8 cellular contexts compared by ENCODE assay signal in the genomic region with DNA sequence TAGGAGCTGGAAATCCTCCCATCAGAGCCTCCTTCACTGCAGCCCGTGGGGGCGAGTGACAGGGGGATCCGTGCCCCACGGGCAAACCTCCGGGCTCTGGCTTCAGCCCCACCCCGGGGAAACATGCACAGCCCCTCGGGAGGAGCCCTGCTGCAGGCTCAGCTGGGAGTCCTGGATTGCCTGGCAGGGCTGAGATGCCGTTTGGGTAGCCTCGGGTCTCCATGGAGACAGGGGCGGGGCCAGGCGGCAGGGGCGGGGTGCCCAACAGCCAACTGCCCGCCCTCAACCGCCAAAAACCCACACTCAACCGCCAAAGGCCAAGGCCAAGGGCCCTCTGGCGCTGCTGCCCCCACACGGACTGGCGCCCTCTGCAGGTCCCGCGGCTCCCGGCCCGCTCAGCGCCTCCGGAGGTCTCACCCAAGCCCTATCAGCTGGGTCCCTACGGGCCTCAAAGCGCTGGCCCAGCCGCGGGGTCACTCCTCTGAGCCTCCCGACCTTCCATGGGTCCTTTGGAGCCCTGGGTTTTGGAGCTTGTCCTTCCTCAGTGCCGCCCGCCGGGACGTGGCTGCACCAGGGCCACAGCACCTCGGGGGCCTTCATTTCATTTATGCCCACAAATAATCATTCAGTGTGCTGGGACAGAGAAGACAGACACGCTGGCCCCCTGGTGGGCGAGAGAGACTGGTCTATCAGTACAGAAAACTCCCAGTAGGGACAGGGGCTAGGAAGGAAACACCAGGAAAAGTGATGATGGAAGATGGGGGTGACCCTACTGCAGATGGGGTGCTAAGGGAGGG. TPM values are rescaled to one million over a fixed set of nuclear protein-coding genes. Genes with fewer than 3 reads are reported as not detected.
DNase-seq lines count a peak whose midpoint lies in the region; ATAC-seq and TF ChIP-seq lines count a peak whose summit lies in the region.

No MANE protein-coding gene starts in this region.

- no peak for TF ChIP-seq EP300 in ovary (IDR thresholded peaks at IDR 0.05)

- WGBS in ovary, 3 donors = 2% methylated on average over 31 to 36 of the region's 36 CpGs

- H3K9me3 ChIP-seq in ovary = no peaks in the 10 kb centered on the region
- no peaks in the 10 kb centered on the region for H3K9me3 ChIP-seq in thoracic aorta

- no peaks in the 10 kb centered on the region for H3K27me3 Mint-ChIP-seq in activated naive CD8-positive, alpha-beta T cell

- TF ChIP-seq CTCF in ovary (IDR thresholded peaks at IDR 0.05) = peak; percentile 38 to 52 (median 47)
- peak; percentile 70 for TF ChIP-seq CTCF in thoracic aorta (IDR thresholded peaks at IDR 0.05)

- H3K27me3 ChIP-seq in ovary (no peaks in the 10 kb centered on the region), thoracic aorta (replicated peaks; ENCODE audit: insufficient read depth) (no peaks in the 10 kb centered on the region)

- no peaks in the 10 kb centered on the region for H3K36me3 Mint-ChIP-seq in activated naive CD8-positive, alpha-beta T cell

- H3K4me1 Mint-ChIP-seq in activated naive CD8-positive, alpha-beta T cell (ENCODE audit: low read depth) = peaks cover 12% of the 10 kb centered on the region

- H3K27ac Mint-ChIP-seq in activated naive CD8-positive, alpha-beta T cell = peak overlapping the region; percentile 87

- TF ChIP-seq POLR2A in ovary (IDR thresholded peaks at IDR 0.05) = no peak

- H3K4me1 ChIP-seq in ovary (ENCODE audit: insufficient read depth) (peaks cover 6% of the 10 kb centered on the region), thoracic aorta (ENCODE audit: control insufficient read depth in 1 of 2, low read depth in 2 of 2) (peaks cover 9 to 13% of the 10 kb centered on the region in 2 donors)

- no peaks in the 10 kb centered on the region for H3K9me3 Mint-ChIP-seq in activated naive CD8-positive, alpha-beta T cell (ENCODE audit: low read depth)

- peak overlapping the region; percentile 31 for H3K4me3 ChIP-seq in ovary
- peak overlapping the region; percentile 81 for H3K4me3 ChIP-seq in thoracic aorta

- peak overlapping the region in 1 of 2 donors; percentile 53 for H3K27ac ChIP-seq in ovary
- H3K27ac ChIP-seq in thoracic aorta = peak overlapping the region; percentile 44 to 56

- ATAC-seq in GM21528 (IDR thresholded peaks at IDR 0.05; ENCODE audit: low FRiP score, unreplicated experiment) (peak; percentile 60), Right ventricle myocardium inferior (peak; percentile 94), thoracic aorta (ENCODE audit: insufficient number of reproducible peaks, low FRiP score, low read depth) (peak; percentile 56)

- DNase-seq in COLO668 (lab: John Stamatoyannopoulos, UW; ENCODE audit: unreplicated experiment) (peak; percentile 76), Kasumi-1 (lab: John Stamatoyannopoulos, UW) (peak; percentile 90), SKM-1 (lab: John Stamatoyannopoulos, UW; ENCODE audit: unreplicated experiment) (peak; percentile 64), Right ventricle myocardium inferior (ENCODE audit: missing footprints) (peak; percentile 93), ovary (peak; percentile 79 to 92 (median 87)), thoracic aorta (ENCODE audit: low spot score) (peak; percentile 43)

- peak overlapping the region; percentile 81 for H3K4me3 Mint-ChIP-seq in activated naive CD8-positive, alpha-beta T cell

- intact Hi-C loops in Right ventricle myocardium inferior (cut with DNase I) = loop anchor here (1.0 to 5.0 kb wide), 5 partner anchors 44 to 229 kb away; a partner anchor contains a TSS
- intact Hi-C loops in ovary (cut with DNase I) = no loop called here

- H3K36me3 ChIP-seq in ovary (no peaks in the 10 kb centered on the region), thoracic aorta (no peaks in the 10 kb centered on the region)

RNA-seq across cellular contexts. Expression of a gene that starts 33.5 kb away (rescaled TPM):
- total RNA-seq in Right ventricle myocardium inferior = 42.0 TPM
- total RNA-seq in ovary = 10 to 100 TPM; 32.7 to 51.7 (median 39.0) TPM
- 10 to 100 TPM; 21.8 to 23.0 TPM for polyA plus RNA-seq in ovary
- 10 to 100 TPM; 29.9 to 40.8 TPM for total RNA-seq in thoracic aorta

Comparison
In these comparisons a context has a peak if more than half of its experiments do, and no peak if none do; other contexts are left out.
1. DNase-seq: peak in every context shown above with its lines; median percentile 93 in Right ventricle myocardium inferior; 90 in Kasumi-1; 87 in ovary; 76 in COLO668; 64 in SKM-1; 43 in thoracic aorta.